In the genomic region with DNA sequence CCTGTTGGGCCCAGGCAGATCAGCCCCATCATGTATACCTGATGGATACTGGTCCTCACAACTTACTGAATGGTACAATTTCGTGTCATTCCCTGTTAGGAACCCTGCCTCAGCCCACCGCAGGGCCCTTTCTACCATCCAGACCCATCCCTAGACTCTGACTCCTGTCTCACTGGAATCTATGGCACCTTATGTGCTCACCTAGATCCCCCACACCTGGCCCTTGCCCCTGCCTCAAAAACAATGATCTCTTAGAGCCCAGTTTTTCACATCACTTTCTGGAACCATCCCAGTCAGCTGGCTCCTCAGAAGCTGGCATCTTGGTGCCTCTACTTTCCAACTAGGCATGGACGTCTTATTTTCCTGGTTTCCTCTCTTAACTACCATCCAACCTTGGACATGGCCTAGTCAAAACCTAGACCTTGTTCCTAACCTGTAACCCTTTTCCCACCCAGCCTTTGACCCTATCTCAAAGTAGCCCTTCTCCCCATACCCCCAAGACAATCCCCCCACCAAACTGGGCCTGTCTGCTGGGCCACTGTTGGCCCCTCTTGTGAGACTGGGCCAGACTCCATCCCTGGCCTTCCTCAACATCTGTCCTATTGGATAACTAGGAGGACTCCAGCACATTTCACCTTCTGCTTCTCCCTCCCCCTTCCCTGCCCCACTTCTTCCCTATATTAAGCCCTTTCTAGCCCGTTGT, we compare ENCODE assay signal across 1 cellular context.
A peak's percentile ranks its signal among the peaks of the same experiment; 100 is the strongest.
TF ChIP-seq lines count a peak whose summit lies in the region.

No MANE protein-coding gene starts in this region.

TF ChIP-seq in HepG2, 621 proteins besides CTCF, POLR2A, EP300 and RAD21 (continues in another document):
- TF ChIP-seq ZNF33B (CRISPR knock-in tag; IDR thresholded peaks at IDR 0.05) = 0 out of 2 replicates have a peak, but pooled peaks have one; percentile 6
- peak; percentile 40; the same call in 1 of the 2 replicates for TF ChIP-seq ZNF567 (CRISPR knock-in tag; IDR thresholded peaks at IDR 0.05; ENCODE audit: borderline replicate concordance)
- TF ChIP-seq RAD51 (IDR thresholded peaks at IDR 0.05; ENCODE audit: borderline replicate concordance) = no peak
- TF ChIP-seq ZFP36L2 (CRISPR knock-in tag; IDR thresholded peaks at IDR 0.05) = no peak; the same call in 1 of the 2 replicates
- TF ChIP-seq RFXANK (CRISPR knock-in tag; IDR thresholded peaks at IDR 0.05) = no peak; the same call in 1 of the 2 replicates
- TF ChIP-seq ZNF790 (CRISPR knock-in tag; IDR thresholded peaks at IDR 0.05; ENCODE audit: borderline replicate concordance) = no peak
- TF ChIP-seq ZNF556 (CRISPR knock-in tag; IDR thresholded peaks at IDR 0.05; ENCODE audit: borderline replicate concordance) = no peak
- peak; percentile 6 for TF ChIP-seq RBM22 (optimal IDR thresholded peaks at IDR 0.05; ENCODE audit: low read length)
- no peak for TF ChIP-seq ZC3H4 (CRISPR knock-in tag; IDR thresholded peaks at IDR 0.05; ENCODE audit: borderline replicate concordance)
- peak; percentile 24; the same call in 1 of the 2 replicates for TF ChIP-seq PHF21A (CRISPR knock-in tag; IDR thresholded peaks at IDR 0.05)
- TF ChIP-seq TRIM24 (CRISPR knock-in tag; IDR thresholded peaks at IDR 0.05) = no peak
- no peak for TF ChIP-seq RFXAP (CRISPR knock-in tag; IDR thresholded peaks at IDR 0.05; ENCODE audit: borderline replicate concordance)
- TF ChIP-seq ZNF263 (CRISPR knock-in tag; IDR thresholded peaks at IDR 0.05) = 0 out of 2 replicates have a peak, but pooled peaks have one; percentile 31
- TF ChIP-seq HIVEP1 (CRISPR knock-in tag; IDR thresholded peaks at IDR 0.05) = no peak
- TF ChIP-seq MTF2 (CRISPR knock-in tag; IDR thresholded peaks at IDR 0.05; ENCODE audit: borderline replicate concordance) = 0 out of 2 replicates have a peak, but pooled peaks have one; percentile 2
- no peak for TF ChIP-seq KAT2B (IDR thresholded peaks at IDR 0.05; ENCODE audit: borderline replicate concordance, low read depth, low read length)
- peak; percentile 62 for TF ChIP-seq PCBP2 (optimal IDR thresholded peaks at IDR 0.05; ENCODE audit: low read depth, low read length, poor library complexity, severe bottlenecking)
- 0 out of 2 replicates have a peak, but pooled peaks have one; percentile 50 for TF ChIP-seq NFE2 (CRISPR knock-in tag; IDR thresholded peaks at IDR 0.05)
- no peak for TF ChIP-seq EED (CRISPR knock-in tag; IDR thresholded peaks at IDR 0.05)
- TF ChIP-seq, protein P1, sequence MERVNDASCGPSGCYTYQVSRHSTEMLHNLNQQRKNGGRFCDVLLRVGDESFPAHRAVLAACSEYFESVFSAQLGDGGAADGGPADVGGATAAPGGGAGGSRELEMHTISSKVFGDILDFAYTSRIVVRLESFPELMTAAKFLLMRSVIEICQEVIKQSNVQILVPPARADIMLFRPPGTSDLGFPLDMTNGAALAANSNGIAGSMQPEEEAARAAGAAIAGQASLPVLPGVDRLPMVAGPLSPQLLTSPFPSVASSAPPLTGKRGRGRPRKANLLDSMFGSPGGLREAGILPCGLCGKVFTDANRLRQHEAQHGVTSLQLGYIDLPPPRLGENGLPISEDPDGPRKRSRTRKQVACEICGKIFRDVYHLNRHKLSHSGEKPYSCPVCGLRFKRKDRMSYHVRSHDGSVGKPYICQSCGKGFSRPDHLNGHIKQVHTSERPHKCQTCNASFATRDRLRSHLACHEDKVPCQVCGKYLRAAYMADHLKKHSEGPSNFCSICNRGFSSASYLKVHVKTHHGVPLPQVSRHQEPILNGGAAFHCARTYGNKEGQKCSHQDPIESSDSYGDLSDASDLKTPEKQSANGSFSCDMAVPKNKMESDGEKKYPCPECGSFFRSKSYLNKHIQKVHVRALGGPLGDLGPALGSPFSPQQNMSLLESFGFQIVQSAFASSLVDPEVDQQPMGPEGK (CRISPR knock-in tag; IDR thresholded peaks at IDR 0.05) = peak; percentile 19; the same call in 1 of the 2 replicates
- no peak for TF ChIP-seq BCL6 (CRISPR knock-in tag; IDR thresholded peaks at IDR 0.05)
- no peak for TF ChIP-seq ZNF136 (CRISPR knock-in tag; IDR thresholded peaks at IDR 0.05; ENCODE audit: low read depth)
- peak; percentile 19; the same call in 1 of the 2 replicates for TF ChIP-seq SALL1 (CRISPR knock-in tag; IDR thresholded peaks at IDR 0.05)
- no peak for TF ChIP-seq ZSCAN12 (CRISPR knock-in tag; IDR thresholded peaks at IDR 0.05)
- TF ChIP-seq REPIN1 (CRISPR knock-in tag; IDR thresholded peaks at IDR 0.05; ENCODE audit: borderline replicate concordance, low read depth) = no peak; the same call in 1 of the 2 replicates
- TF ChIP-seq ZNF607 (CRISPR knock-in tag; IDR thresholded peaks at IDR 0.05; ENCODE audit: borderline replicate concordance) = 0 out of 2 replicates have a peak, but pooled peaks have one; percentile 4
- TF ChIP-seq PCBP1 (IDR thresholded peaks at IDR 0.05; ENCODE audit: borderline replicate concordance, low read depth, low read length) = no peak
- no peak for TF ChIP-seq ZNF672 (CRISPR knock-in tag; IDR thresholded peaks at IDR 0.05)
- no peak for TF ChIP-seq HNRNPL (IDR thresholded peaks at IDR 0.05; ENCODE audit: low read depth, low read length)
- 0 out of 2 replicates have a peak, but pooled peaks have one; percentile 52 for TF ChIP-seq ZNF367 (CRISPR knock-in tag; IDR thresholded peaks at IDR 0.05; ENCODE audit: borderline replicate concordance)
- no peak for TF ChIP-seq MAFG (CRISPR knock-in tag; IDR thresholded peaks at IDR 0.05)
- no peak for TF ChIP-seq NCOA1 (CRISPR knock-in tag; IDR thresholded peaks at IDR 0.05)
- TF ChIP-seq YEATS4 (CRISPR knock-in tag; IDR thresholded peaks at IDR 0.05; ENCODE audit: borderline replicate concordance) = no peak
- 0 out of 2 replicates have a peak, but pooled peaks have one; percentile 24 for TF ChIP-seq ZNF431 (CRISPR knock-in tag; IDR thresholded peaks at IDR 0.05; ENCODE audit: borderline replicate concordance, low read depth)
- TF ChIP-seq, protein P2, sequence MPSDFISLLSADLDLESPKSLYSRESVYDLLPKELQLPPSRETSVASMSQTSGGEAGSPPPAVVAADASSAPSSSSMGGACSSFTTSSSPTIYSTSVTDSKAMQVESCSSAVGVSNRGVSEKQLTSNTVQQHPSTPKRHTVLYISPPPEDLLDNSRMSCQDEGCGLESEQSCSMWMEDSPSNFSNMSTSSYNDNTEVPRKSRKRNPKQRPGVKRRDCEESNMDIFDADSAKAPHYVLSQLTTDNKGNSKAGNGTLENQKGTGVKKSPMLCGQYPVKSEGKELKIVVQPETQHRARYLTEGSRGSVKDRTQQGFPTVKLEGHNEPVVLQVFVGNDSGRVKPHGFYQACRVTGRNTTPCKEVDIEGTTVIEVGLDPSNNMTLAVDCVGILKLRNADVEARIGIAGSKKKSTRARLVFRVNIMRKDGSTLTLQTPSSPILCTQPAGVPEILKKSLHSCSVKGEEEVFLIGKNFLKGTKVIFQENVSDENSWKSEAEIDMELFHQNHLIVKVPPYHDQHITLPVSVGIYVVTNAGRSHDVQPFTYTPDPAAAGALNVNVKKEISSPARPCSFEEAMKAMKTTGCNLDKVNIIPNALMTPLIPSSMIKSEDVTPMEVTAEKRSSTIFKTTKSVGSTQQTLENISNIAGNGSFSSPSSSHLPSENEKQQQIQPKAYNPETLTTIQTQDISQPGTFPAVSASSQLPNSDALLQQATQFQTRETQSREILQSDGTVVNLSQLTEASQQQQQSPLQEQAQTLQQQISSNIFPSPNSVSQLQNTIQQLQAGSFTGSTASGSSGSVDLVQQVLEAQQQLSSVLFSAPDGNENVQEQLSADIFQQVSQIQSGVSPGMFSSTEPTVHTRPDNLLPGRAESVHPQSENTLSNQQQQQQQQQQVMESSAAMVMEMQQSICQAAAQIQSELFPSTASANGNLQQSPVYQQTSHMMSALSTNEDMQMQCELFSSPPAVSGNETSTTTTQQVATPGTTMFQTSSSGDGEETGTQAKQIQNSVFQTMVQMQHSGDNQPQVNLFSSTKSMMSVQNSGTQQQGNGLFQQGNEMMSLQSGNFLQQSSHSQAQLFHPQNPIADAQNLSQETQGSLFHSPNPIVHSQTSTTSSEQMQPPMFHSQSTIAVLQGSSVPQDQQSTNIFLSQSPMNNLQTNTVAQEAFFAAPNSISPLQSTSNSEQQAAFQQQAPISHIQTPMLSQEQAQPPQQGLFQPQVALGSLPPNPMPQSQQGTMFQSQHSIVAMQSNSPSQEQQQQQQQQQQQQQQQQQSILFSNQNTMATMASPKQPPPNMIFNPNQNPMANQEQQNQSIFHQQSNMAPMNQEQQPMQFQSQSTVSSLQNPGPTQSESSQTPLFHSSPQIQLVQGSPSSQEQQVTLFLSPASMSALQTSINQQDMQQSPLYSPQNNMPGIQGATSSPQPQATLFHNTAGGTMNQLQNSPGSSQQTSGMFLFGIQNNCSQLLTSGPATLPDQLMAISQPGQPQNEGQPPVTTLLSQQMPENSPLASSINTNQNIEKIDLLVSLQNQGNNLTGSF (CRISPR knock-in tag; IDR thresholded peaks at IDR 0.05) = no peak
- TF ChIP-seq ELF4 (CRISPR knock-in tag; IDR thresholded peaks at IDR 0.05; ENCODE audit: borderline replicate concordance) = peak; percentile 71; the same call in 1 of the 2 replicates
- peak; percentile 26; the same call in 1 of the 2 replicates for TF ChIP-seq ZNF747 (CRISPR knock-in tag; IDR thresholded peaks at IDR 0.05; ENCODE audit: borderline replicate concordance)
- TF ChIP-seq ZNF737 (CRISPR knock-in tag; IDR thresholded peaks at IDR 0.05; ENCODE audit: borderline replicate concordance) = 0 out of 2 replicates have a peak, but pooled peaks have one; percentile 66
- TF ChIP-seq ZNF724P (CRISPR knock-in tag; IDR thresholded peaks at IDR 0.05; ENCODE audit: borderline replicate concordance) = 0 out of 2 replicates have a peak, but pooled peaks have one; percentile 13
- no peak for TF ChIP-seq SMAD9 (CRISPR knock-in tag; IDR thresholded peaks at IDR 0.05)
- TF ChIP-seq POLR2AphosphoS5 (IDR thresholded peaks at IDR 0.05; ENCODE audit: low read depth, low read length) = no peak
- TF ChIP-seq, protein P3, sequence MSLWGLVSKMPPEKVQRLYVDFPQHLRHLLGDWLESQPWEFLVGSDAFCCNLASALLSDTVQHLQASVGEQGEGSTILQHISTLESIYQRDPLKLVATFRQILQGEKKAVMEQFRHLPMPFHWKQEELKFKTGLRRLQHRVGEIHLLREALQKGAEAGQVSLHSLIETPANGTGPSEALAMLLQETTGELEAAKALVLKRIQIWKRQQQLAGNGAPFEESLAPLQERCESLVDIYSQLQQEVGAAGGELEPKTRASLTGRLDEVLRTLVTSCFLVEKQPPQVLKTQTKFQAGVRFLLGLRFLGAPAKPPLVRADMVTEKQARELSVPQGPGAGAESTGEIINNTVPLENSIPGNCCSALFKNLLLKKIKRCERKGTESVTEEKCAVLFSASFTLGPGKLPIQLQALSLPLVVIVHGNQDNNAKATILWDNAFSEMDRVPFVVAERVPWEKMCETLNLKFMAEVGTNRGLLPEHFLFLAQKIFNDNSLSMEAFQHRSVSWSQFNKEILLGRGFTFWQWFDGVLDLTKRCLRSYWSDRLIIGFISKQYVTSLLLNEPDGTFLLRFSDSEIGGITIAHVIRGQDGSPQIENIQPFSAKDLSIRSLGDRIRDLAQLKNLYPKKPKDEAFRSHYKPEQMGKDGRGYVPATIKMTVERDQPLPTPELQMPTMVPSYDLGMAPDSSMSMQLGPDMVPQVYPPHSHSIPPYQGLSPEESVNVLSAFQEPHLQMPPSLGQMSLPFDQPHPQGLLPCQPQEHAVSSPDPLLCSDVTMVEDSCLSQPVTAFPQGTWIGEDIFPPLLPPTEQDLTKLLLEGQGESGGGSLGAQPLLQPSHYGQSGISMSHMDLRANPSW (CRISPR knock-in tag; IDR thresholded peaks at IDR 0.05; ENCODE audit: borderline replicate concordance) = 0 out of 2 replicates have a peak, but pooled peaks have one; percentile 53
- TF ChIP-seq ZNF317 (CRISPR knock-in tag; IDR thresholded peaks at IDR 0.05) = no peak
- peak; percentile 42 for TF ChIP-seq ZBED4 (CRISPR knock-in tag; IDR thresholded peaks at IDR 0.05; ENCODE audit: borderline replicate concordance)
